10 cellular contexts compared by ENCODE assay signal in genomic region chr16:67459066-67459857, GRCh38. TPM values are rescaled to one million over a fixed set of nuclear protein-coding genes. Genes with fewer than 3 reads are reported as not detected.
DNase-seq lines count a peak whose midpoint lies in the region; FAIRE-seq and TF ChIP-seq lines count a peak whose summit lies in the region.
"Had no signal": no experiment of that assay in that cellular context is flagged by ENCODE, and none has a peak within 500 bp of the region (broad histone marks: within the 10 kb centered on the region; RNA-seq: fewer than 3 reads in every experiment).

No MANE protein-coding gene starts in this region.

- TF ChIP-seq CTCF in breast epithelium (IDR thresholded peaks at IDR 0.05), result no peak
- no peak for TF ChIP-seq CTCF in liver (IDR thresholded peaks at IDR 0.05; ENCODE audit: low read depth, low read length, missing input control)
- no peak for TF ChIP-seq CTCF in stomach (IDR thresholded peaks at IDR 0.05)

- TF ChIP-seq POLR2A in breast epithelium (IDR thresholded peaks at IDR 0.05) (no peak), stomach (IDR thresholded peaks at IDR 0.05) (no peak), GM12892 (IDR thresholded peaks at IDR 0.05; ENCODE audit: low read depth, low read length) (no peak)

- no peak overlapping the region for H3K27ac Mint-ChIP-seq in activated T-cell treated with anti-CD3 and anti-CD28 coated beads, Interleukin-2, amount 50 U/mL, for 24 hours

- H3K4me1 ChIP-seq in breast epithelium, result peaks cover 38 to 77% of the 10 kb centered on the region in 2 donors
- peaks cover 14 to 46% (median 31%) of the 10 kb centered on the region in 4 donors for H3K4me1 ChIP-seq in liver (ENCODE audit: control insufficient read depth in 4 of 4, insufficient read depth in 4 of 4, low read length in 3 of 4)
- H3K4me1 ChIP-seq in stomach, result peaks cover 72 to 88% (median 77%) of the 10 kb centered on the region in 4 donors

- DNase-seq in H7 (peak; percentile 64), breast epithelium (ENCODE audit: low spot score in 2 of 2) (peak; percentile 74 to 79), stomach (peak; percentile 87), GM12892 (ENCODE audit: insufficient read length) (no peak), amniotic stem cell (lab: John Stamatoyannopoulos, UW) (no peak)
- DNase-seq in effector CD4-positive, alpha-beta T cell, result no peak
- no peak for DNase-seq in activated T-cell treated with anti-CD3 and anti-CD28 coated beads, Interleukin-2, amount 50 U/mL, for 24 hours
- DNase-seq: RPMI8226 had no signal

- H3K4me3 Mint-ChIP-seq in activated T-cell treated with anti-CD3 and anti-CD28 coated beads, Interleukin-2, amount 50 U/mL, for 24 hours, result no peak overlapping the region

- intact Hi-C loops in breast epithelium (cut with DNase I; ENCODE audit: low total_unique reads) (no loop called here), stomach (cut with DNase I; ENCODE audit: low total_unique reads) (no loop called here)

- TF ChIP-seq RAD21 in liver (IDR thresholded peaks at IDR 0.05), result no peak

- H3K9ac ChIP-seq in liver (ENCODE audit: low read depth in 1 of 2, low read length in 2 of 2), result no peak overlapping the region

- H3K27me3 ChIP-seq in H7 (ENCODE audit: control insufficient read depth, insufficient read depth, low read length) (no peaks in the 10 kb centered on the region), breast epithelium (no peaks in the 10 kb centered on the region), liver (ENCODE audit: control insufficient read depth in 4 of 4, insufficient read depth in 4 of 4, low read length in 3 of 4) (no peaks in the 10 kb centered on the region), stomach (no peaks in the 10 kb centered on the region)

- H3K9me3 Mint-ChIP-seq in activated T-cell treated with anti-CD3 and anti-CD28 coated beads, Interleukin-2, amount 50 U/mL, for 24 hours, result no peaks in the 10 kb centered on the region

- 58% methylated on average over 7 of the region's 7 CpGs for WGBS in liver
- WGBS in stomach, 5 donors, result 18 to 44% (median 32%) methylated on average over 5 to 7 of the region's 7 CpGs

- H3K27ac ChIP-seq in breast epithelium (peak overlapping the region; percentile 92 to 94), liver (ENCODE audit: low read depth in 1 of 2, low read length in 2 of 2) (peak overlapping the region; percentile 25 to 53), stomach (peak overlapping the region; percentile 60 to 89 (median 80))

- TF ChIP-seq EP300 in stomach (IDR thresholded peaks at IDR 0.05), result no peak

- H3K36me3 ChIP-seq in H7 (replicated peaks; ENCODE audit: control insufficient read depth, insufficient read depth, low read length) (no peaks in the 10 kb centered on the region), breast epithelium (no peaks in the 10 kb centered on the region), liver (ENCODE audit: control insufficient read depth in 4 of 4, insufficient read depth in 3 of 4, low read depth in 1 of 4, low read length in 3 of 4) (peaks cover 0 to 2% (median 0%) of the 10 kb centered on the region in 4 donors), stomach (peaks cover 0 to 13% (median 0%) of the 10 kb centered on the region in 4 donors)

- H3K4me3 ChIP-seq in H7 (ENCODE audit: insufficient read depth, low read depth, low read length) (no peak overlapping the region), breast epithelium (peak overlapping the region in 2 of 3 donors; percentile 17 to 23), liver (ENCODE audit: low read depth in 1 of 3, low read length in 3 of 3) (no peak overlapping the region), stomach (no peak overlapping the region)

- FAIRE-seq in GM12892 (lab: Jason Lieb, UNC), result no peak

- H3K27me3 Mint-ChIP-seq in activated T-cell treated with anti-CD3 and anti-CD28 coated beads, Interleukin-2, amount 50 U/mL, for 24 hours, result no peaks in the 10 kb centered on the region

- peaks cover 9% of the 10 kb centered on the region for H3K4me1 Mint-ChIP-seq in activated T-cell treated with anti-CD3 and anti-CD28 coated beads, Interleukin-2, amount 50 U/mL, for 24 hours (ENCODE audit: low read depth)

- H3K36me3 Mint-ChIP-seq in activated T-cell treated with anti-CD3 and anti-CD28 coated beads, Interleukin-2, amount 50 U/mL, for 24 hours (ENCODE audit: low read depth), result peaks cover 13% of the 10 kb centered on the region

- H3K9me3 ChIP-seq in breast epithelium (no peaks in the 10 kb centered on the region), liver (ENCODE audit: control insufficient read depth in 4 of 4, low read length in 3 of 4) (no peaks in the 10 kb centered on the region), stomach (no peaks in the 10 kb centered on the region)

TF ChIP-seq in liver, 16 proteins besides CTCF, POLR2A, EP300 and RAD21:
- no peak for TF ChIP-seq HNF4G (IDR thresholded peaks at IDR 0.05)
- TF ChIP-seq FOXA1 (IDR thresholded peaks at IDR 0.05), result no peak
- peak in 1 of 2 donors; percentile 5 for TF ChIP-seq HNF4A (conservative IDR thresholded peaks at IDR 0.05)
- TF ChIP-seq NR2F2 (IDR thresholded peaks at IDR 0.05), result peak; percentile 59
- TF ChIP-seq JUND (IDR thresholded peaks at IDR 0.05), result no peak
- TF ChIP-seq RXRA (IDR thresholded peaks at IDR 0.05), result peak; percentile 13 to 29

RNA-seq across cellular contexts. Expression of gene ATP6V0D1, which starts 21.7 kb away (rescaled TPM):
- 58.4 and 76.9 TPM in 2 replicates for total RNA-seq in H7 (2014; rRNA removed; shearing (Covaris generic))
- total RNA-seq in breast epithelium (100 to 1,000 TPM; 101 to 122 (median 104) TPM), liver (10 to 100 TPM; 73.2 to 80.2 TPM), stomach (100 to 1,000 TPM in 1 of 5 donors, 10 to 100 TPM in 4; 23.5 to 102 (median 72.2) TPM)
- polyA plus RNA-seq in liver (10 to 100 TPM; 47.6 to 59.9 TPM), stomach (100 to 1,000 TPM in 1 of 3 donors, 10 to 100 TPM in 2; 36.5 to 102 (median 57.7) TPM)
- 35.2 TPM for polyA plus RNA-seq in GM12892 (2012; ENCODE audit: missing spikeins)

RNA-seq across cellular contexts. Expression of gene AGRP, which starts 24.1 kb away (rescaled TPM):
- 1.1 TPM in 1 of 2 replicates, not detected in the other for total RNA-seq in H7 (2014; rRNA removed; shearing (Covaris generic))
- total RNA-seq in breast epithelium (not detected), liver (not detected), stomach (not detected)
- polyA plus RNA-seq in liver (under 1 TPM; 0.18 to 0.50 TPM), stomach (not detected)
- 0.40 TPM for polyA plus RNA-seq in GM12892 (2012; ENCODE audit: missing spikeins)
- total RNA-seq: mononuclear cell had no signal

RNA-seq across cellular contexts. Expression of gene HSD11B2, which starts 28.3 kb away (rescaled TPM):
- total RNA-seq in H7 (2014; rRNA removed; shearing (Covaris generic)), result 25.1 and 35.1 TPM in 2 replicates
- total RNA-seq in breast epithelium (10 to 100 TPM in 2 of 3 donors, under 1 TPM in 1; 0.32 to 66.9 (median 10.2) TPM), liver (1 to 10 TPM in 1 of 2 donors, under 1 TPM in 1; 0.51 to 6.7 TPM), stomach (100 to 1,000 TPM in 1 of 5 donors, 10 to 100 TPM in 1, 1 to 10 TPM in 1, under 1 TPM in 1, not detected in 1; 0.89 to 837 (median 9.6) TPM)
- polyA plus RNA-seq in liver (1 to 10 TPM; 1.8 to 2.7 TPM), stomach (10 to 100 TPM in 1 of 3 donors, 1 to 10 TPM in 2; 1.5 to 16.7 (median 2.9) TPM)
- polyA plus RNA-seq in GM12892 (2012; ENCODE audit: missing spikeins), result 0.45 TPM
- total RNA-seq: mononuclear cell had no signal

RNA-seq across cellular contexts. Expression of gene ZDHHC1, which starts 43.0 kb away (rescaled TPM):
- 8.0 and 10.3 TPM in 2 replicates for total RNA-seq in H7 (2014; rRNA removed; shearing (Covaris generic))
- total RNA-seq in breast epithelium, result 10 to 100 TPM; 17.4 to 20.3 (median 19.3) TPM
- total RNA-seq in liver, result 1 to 10 TPM in 1 of 2 donors, under 1 TPM in 1; 0.33 to 1.6 TPM
- 1 to 10 TPM in 1 of 2 donors, under 1 TPM in 1; 0.53 to 1.6 TPM for polyA plus RNA-seq in liver
- total RNA-seq in stomach, result 10 to 100 TPM in 2 of 5 donors, 1 to 10 TPM in 2, not detected in 1; 6.1 to 33.6 (median 11.6) TPM
- polyA plus RNA-seq in stomach, result 1 to 10 TPM; 2.0 to 4.7 (median 4.4) TPM
- polyA plus RNA-seq in GM12892 (2012; ENCODE audit: missing spikeins), result 0.40 TPM

Comparison
In these comparisons a context has a peak if more than half of its experiments do, and no peak if none do; other contexts are left out.
1. DNase-seq: peak in H7 (single experiment), breast epithelium (2 of 2) and stomach (single experiment); none in effector CD4-positive, alpha-beta T cell (single experiment), GM12892 (single experiment), activated T-cell treated with anti-CD3 and anti-CD28 coated beads, Interleukin-2, amount 50 U/mL, for 24 hours (single experiment) and amniotic stem cell (single experiment).
2. H3K4me3 ChIP-seq: peak in breast epithelium (2 of 3); none in H7 (single experiment), liver (0 of 3) and stomach (0 of 4).
3. H3K27ac ChIP-seq: peak in every context shown above with its lines; median percentile 93 in breast epithelium; 80 in stomach; 39 in liver.